In the genomic region with DNA sequence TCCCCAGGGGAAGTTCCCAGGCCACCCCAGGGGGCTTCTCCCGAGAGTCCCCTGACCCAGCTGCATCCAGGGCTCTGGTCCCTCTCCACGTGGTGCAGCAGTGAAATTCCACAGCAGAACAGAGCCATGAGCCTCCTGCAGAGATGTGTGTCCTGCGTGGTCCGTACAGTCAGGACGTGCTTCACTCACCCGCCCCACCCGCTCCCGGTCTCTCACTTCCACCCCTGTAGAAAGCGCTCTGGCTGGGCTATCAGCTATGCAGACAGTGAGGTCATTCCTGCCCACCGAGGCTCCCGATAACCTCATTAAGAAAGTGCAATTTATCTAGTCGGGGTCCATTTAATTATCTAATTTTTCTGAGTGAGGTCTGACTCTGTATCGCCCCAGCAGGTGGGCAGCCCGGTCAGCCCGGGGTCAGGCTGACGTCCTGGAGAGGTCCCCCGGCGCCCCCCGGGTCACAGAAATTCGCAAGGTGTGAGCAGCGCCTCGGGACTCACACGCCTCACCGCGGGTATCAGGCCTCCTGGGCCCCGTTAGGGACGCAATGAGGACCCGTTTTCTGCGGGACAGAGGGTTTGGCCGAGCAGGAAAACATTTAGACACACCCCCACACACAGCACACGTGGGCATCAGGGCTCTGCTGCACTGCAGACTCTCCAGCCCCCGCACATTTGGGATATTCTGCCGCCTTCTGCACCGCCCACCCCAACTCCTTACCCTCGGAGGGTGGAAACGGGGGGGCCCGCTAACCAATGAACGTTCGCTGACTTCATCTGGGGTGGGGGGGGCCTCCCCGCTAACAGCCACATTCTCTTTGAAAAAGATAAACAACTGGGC, we compare ENCODE assay signal across 15 cellular contexts.
DNase-seq lines count a peak whose midpoint lies in the region; ATAC-seq and TF ChIP-seq lines count a peak whose summit lies in the region.
"Had no signal": no experiment of that assay in that cellular context is flagged by ENCODE, and none has a peak within 500 bp of the region (broad histone marks: within the 10 kb centered on the region; RNA-seq: fewer than 3 reads in every experiment).

No MANE protein-coding gene starts in this region.

- H3K4me1 ChIP-seq in BLaER1 (peaks cover 48% of the 10 kb centered on the region), neuronal stem cell (ENCODE audit: control insufficient read depth in 2 of 2, insufficient read depth in 1 of 2, low read depth in 1 of 2, low read length in 2 of 2) (peaks cover 9 to 15% of the 10 kb centered on the region in 2 donors), aorta (ENCODE audit: control insufficient read depth in 1 of 2, insufficient read depth in 2 of 2, low read length in 2 of 2) (no peaks in the 10 kb centered on the region)
- H3K4me1 ChIP-seq: BE2C had no signal

- DNase-seq in coronary artery (ENCODE audit: low spot score), result no peak
- no peak for DNase-seq in neuronal stem cell (ENCODE audit: low spot score)
- DNase-seq in aorta, result no peak
- no peak for DNase-seq in NCI-H2029 treated with DMSO at 0.1 percent for 48 hours (lab: John Stamatoyannopoulos, UW)
- DNase-seq in T1000 (lab: John Stamatoyannopoulos, UW), result no peak
- DNase-seq: BE2C; CD4-positive, alpha-beta memory T cell; DMS153; DMS79; GDM1; HCEC 1CT; HFFc6 had no signal

- H3K9me3 ChIP-seq in BLaER1, result no peaks in the 10 kb centered on the region
- H3K9me3 ChIP-seq in neuronal stem cell (replicated peaks in 1 of 2; ENCODE audit: control insufficient read depth in 2 of 2, insufficient read depth in 1 of 2, low read depth in 1 of 2, low read length in 2 of 2), result peaks cover 0 to 6% of the 10 kb centered on the region in 2 donors
- no peaks in the 10 kb centered on the region for H3K9me3 ChIP-seq in aorta (ENCODE audit: control insufficient read depth, low read length)
- H3K9me3 ChIP-seq: BE2C had no signal

- H4K91ac ChIP-seq in neuronal stem cell (ENCODE audit: low read depth, low read length, poor library complexity), result no peak overlapping the region

- no CpG with 5 or more reads among the region's 40 CpGs for WGBS in neuronal stem cell (ENCODE audit: extremely low coverage in 2 of 2, insufficient read length in 2 of 2, insufficient replicate concordance in 1 of 2), 2 donors
- WGBS in aorta, 2 donors, result 19 to 29% methylated on average over 40 of the region's 40 CpGs

- no peak overlapping the region for H3K14ac ChIP-seq in neuronal stem cell (ENCODE audit: low read length)

- TF ChIP-seq CTCF in coronary artery (IDR thresholded peaks at IDR 0.05), result no peak

- H3K4me2 ChIP-seq in BLaER1 (peak overlapping the region; percentile 9), neuronal stem cell (ENCODE audit: insufficient read depth, low read length, poor library complexity, severe bottlenecking) (no peak overlapping the region)
- H3K4me2 ChIP-seq: GM23338 had no signal

- H3K4me3 ChIP-seq in BLaER1, result no peak overlapping the region
- peak overlapping the region; percentile 44 for H3K4me3 ChIP-seq in coronary artery
- H3K4me3 ChIP-seq in neuronal stem cell (ENCODE audit: low read length in 2 of 2), result no peak overlapping the region
- H3K4me3 ChIP-seq in aorta (ENCODE audit: low read length in 2 of 2), result no peak overlapping the region
- H3K4me3 ChIP-seq: GM23338 had no signal

- intact Hi-C loops in aorta (cut with DNase I), result no loop called here

- H2BK12ac ChIP-seq in neuronal stem cell (ENCODE audit: low read length), result no peak overlapping the region

- H2BK120ac ChIP-seq in neuronal stem cell (ENCODE audit: low read depth, low read length), result no peak overlapping the region

- H2AK5ac ChIP-seq in neuronal stem cell (ENCODE audit: low read depth, low read length), result peak overlapping the region; percentile 89

- no peak overlapping the region for H3K23ac ChIP-seq in neuronal stem cell (ENCODE audit: low read depth, low read length, poor library complexity)

- peak overlapping the region; percentile 22 for H2BK5ac ChIP-seq in neuronal stem cell (ENCODE audit: low read length)

- peak overlapping the region; percentile 72 for H3K18ac ChIP-seq in neuronal stem cell (ENCODE audit: low read length)

- H3K27me3 ChIP-seq in BLaER1 (0 out of 2 replicates have a peak, but pooled peaks cover 7% of the 10 kb centered on the region), neuronal stem cell (ENCODE audit: control insufficient read depth in 3 of 3, insufficient read depth in 3 of 3, low read depth in 1 of 3, low read length in 3 of 3) (peaks cover 0 to 3% (median 2%) of the 10 kb centered on the region in 3 experiments), aorta (ENCODE audit: control insufficient read depth in 1 of 2, insufficient read depth in 2 of 2, low read length in 1 of 2) (no peaks in the 10 kb centered on the region)

- H3K4ac ChIP-seq in neuronal stem cell (ENCODE audit: low read length), result no peak overlapping the region

- H4K8ac ChIP-seq in neuronal stem cell (ENCODE audit: low read depth, low read length), result no peak overlapping the region

- H2AFZ ChIP-seq in neuronal stem cell (ENCODE audit: low read length), result no peak overlapping the region
- H2AFZ ChIP-seq: GM23338 had no signal

- peaks cover 19% of the 10 kb centered on the region for H3K79me1 ChIP-seq in neuronal stem cell (ENCODE audit: low read depth, low read length)

- H3K36me3 ChIP-seq in BLaER1, result no peaks in the 10 kb centered on the region
- H3K36me3 ChIP-seq in neuronal stem cell (replicated peaks in 1 of 2; ENCODE audit: control insufficient read depth in 2 of 2, insufficient read depth in 2 of 2, low read length in 2 of 2), result peaks cover 0 to 1% of the 10 kb centered on the region in 2 donors
- H3K36me3 ChIP-seq in aorta (ENCODE audit: control insufficient read depth in 1 of 2, insufficient read depth in 2 of 2, low read length in 1 of 2), result no peaks in the 10 kb centered on the region
- H3K36me3 ChIP-seq: BE2C had no signal

- H4K20me1 ChIP-seq in BLaER1, result no peaks in the 10 kb centered on the region

- ATAC-seq in aorta (ENCODE audit: low FRiP score), result peak; percentile 16
- ATAC-seq in HG02973 (IDR thresholded peaks at IDR 0.05; ENCODE audit: unreplicated experiment), result no peak
- ATAC-seq: GM23338 had no signal

- no peak overlapping the region for H3K27ac ChIP-seq in BLaER1
- H3K27ac ChIP-seq in coronary artery, result no peak overlapping the region
- H3K27ac ChIP-seq in neuronal stem cell (replicated peaks; ENCODE audit: low read length), result no peak overlapping the region
- H3K27ac ChIP-seq in aorta (ENCODE audit: low read depth in 1 of 2, low read length in 2 of 2), result no peak overlapping the region

- H2BK15ac ChIP-seq in neuronal stem cell (ENCODE audit: low read length), result peak overlapping the region; percentile 87

- H3K9ac ChIP-seq in BLaER1 (no peak overlapping the region), neuronal stem cell (ENCODE audit: low read depth, low read length, poor library complexity) (peak overlapping the region; percentile 34)
